ENCODE assay signal across 25 cellular contexts in genomic region chr4:4831266-4831665, GRCh38. TPM values are rescaled to one million over a fixed set of nuclear protein-coding genes. Genes with fewer than 3 reads are reported as not detected.
"Had no signal": no experiment of that assay in that cellular context is flagged by ENCODE, and none has a peak within 500 bp of the region (broad histone marks: within the 10 kb centered on the region; RNA-seq: fewer than 3 reads in every experiment).

No MANE protein-coding gene starts in this region.

- H3K36me3 ChIP-seq: neutrophil, pancreas, right lobe of liver, sigmoid colon, stomach, thoracic aorta, thyroid gland, tibial nerve, upper lobe of left lung, uterus had no signal

- H3K27ac ChIP-seq: neutrophil, pancreas, psoas muscle, right lobe of liver, sigmoid colon, stomach, thoracic aorta, thyroid gland, tibial nerve, upper lobe of left lung, uterus had no signal

- H3K4me1 ChIP-seq: pancreas, psoas muscle, right lobe of liver, sigmoid colon, stomach, thyroid gland, tibial nerve, upper lobe of left lung, uterus had no signal

- H3K9me3 ChIP-seq: neutrophil, pancreas, right lobe of liver, sigmoid colon, thoracic aorta, thyroid gland, upper lobe of left lung, uterus had no signal

- H3K27me3 ChIP-seq: pancreas, right lobe of liver, sigmoid colon, thyroid gland, tibial nerve, upper lobe of left lung, uterus had no signal

- FAIRE-seq: pancreas, small intestine had no signal

- ATAC-seq: naive thymus-derived CD8-positive, alpha-beta T cell; natural killer cell treated with Interleukin-12 subunit alpha and Interleukin-12 subunit beta and Interleukin-15 and Interleukin-18, amount 100 ng/mL, for 72 hours; pancreas; psoas muscle; right cardiac atrium; right lobe of liver; stimulated activated effector memory CD8-positive, alpha-beta T cell treated with anti-CD3 and anti-CD28 coated beads, Interleukin-12 subunit alpha, Interleukin-12 subunit beta, amount 100 ng/mL, for 72 hours; stimulated activated naive B cell treated with anti-CD40 and anti-IgM and Interleukin-4, amounts not matched to agents 10 μg/mL and 1 μg/mL and 100 μg/mL, for 72 hours had no signal

- DNase-seq: naive thymus-derived CD8-positive, alpha-beta T cell; nephron progenitor cell; nucleus accumbens; pancreas; psoas muscle; right cardiac atrium; right lobe of liver; sigmoid colon; small intestine; stimulated activated CD4-positive, alpha-beta T cell treated with anti-CD3 and anti-CD28 coated beads, Interleukin-15, amount 100 ng/mL, for 24 hours; stimulated activated CD4-positive, alpha-beta T cell treated with anti-CD3 and anti-CD28 coated beads, Interleukin-2, amount 100 ng/mL, for 24 hours; stimulated activated CD4-positive, alpha-beta T cell treated with anti-CD3 and anti-CD28 coated beads, Interleukin-2, amount 100 ng/mL, for 48 hours; stimulated activated CD4-positive, alpha-beta T cell treated with anti-CD3 and anti-CD28 coated beads, Interleukin-4, amount 100 ng/mL, for 24 hours; stimulated activated naive B cell treated with anti-CD40 and anti-IgM and Interleukin-4, amounts not matched to agents 10 μg/mL and 1 μg/mL and 100 μg/mL, for 72 hours; stimulated activated naive CD4-positive, alpha-beta T cell treated with Interleukin-2 at 50 U/mL for 16 hours; stomach; thyroid gland; trophoblast cell; upper lobe of left lung; uterus had no signal

- H3K4me3 ChIP-seq: pancreas, psoas muscle, right lobe of liver, sigmoid colon, stomach, thoracic aorta, thyroid gland, tibial nerve, upper lobe of left lung, uterus had no signal

RNA-seq across cellular contexts. Expression of gene MSX1, which starts 28.2 kb away (rescaled TPM):
- total RNA-seq: naive thymus-derived CD8-positive, alpha-beta T cell had no signal
- polyA plus RNA-seq: naive thymus-derived CD8-positive, alpha-beta T cell had no signal
